In genomic region chr10:79380125-79380917, GRCh38 we compare ENCODE assay signal across 11 cellular contexts. TPM values are rescaled to one million over a fixed set of nuclear protein-coding genes. Genes with fewer than 3 reads are reported as not detected.
DNase-seq lines count a peak whose midpoint lies in the region; ATAC-seq and TF ChIP-seq lines count a peak whose summit lies in the region.
"Had no signal": no experiment of that assay in that cellular context is flagged by ENCODE, and none has a peak within 500 bp of the region (broad histone marks: within the 10 kb centered on the region; RNA-seq: fewer than 3 reads in every experiment).

No MANE protein-coding gene starts in this region.

- intact Hi-C loops in psoas muscle (cut with DNase I), result no loop called here

- H3K36me3 Mint-ChIP-seq in effector memory CD8-positive, alpha-beta T cell (ENCODE audit: insufficient read depth), result no peaks in the 10 kb centered on the region
- H3K36me3 Mint-ChIP-seq: naive B cell had no signal

- no peak overlapping the region for H3K4me3 Mint-ChIP-seq in effector memory CD8-positive, alpha-beta T cell
- H3K4me3 Mint-ChIP-seq: naive B cell, T-helper 17 cell had no signal

- DNase-seq in DMS153 treated with DMSO at 0.1 percent for 48 hours (lab: John Stamatoyannopoulos, UW; ENCODE audit: unreplicated experiment) (peak; percentile 4), SJSA1 (ENCODE audit: low read depth in 1 of 2, low spot score in 2 of 2) (peak in 1 of 2 experiments; percentile 52), glomerular visceral epithelial cell (ENCODE audit: extremely low spot score) (peak; percentile 35), psoas muscle (peak; percentile 57 to 79), NCI-H345 treated with DMSO at 0.1 percent for 48 hours (lab: John Stamatoyannopoulos, UW; ENCODE audit: unreplicated experiment) (no peak)
- DNase-seq in effector memory CD8-positive, alpha-beta T cell, result no peak
- DNase-seq: naive B cell; stimulated activated naive CD4-positive, alpha-beta T cell; T-helper 17 cell had no signal

- no peak overlapping the region for H3K4me3 ChIP-seq in SJSA1
- no peak overlapping the region for H3K4me3 ChIP-seq in psoas muscle

- 0 out of 2 replicates have a peak, but pooled peaks cover 4% of the 10 kb centered on the region for H3K36me3 ChIP-seq in SJSA1
- peaks cover 0 to 16% of the 10 kb centered on the region in 2 donors for H3K36me3 ChIP-seq in psoas muscle (ENCODE audit: insufficient read depth in 1 of 2, low read depth in 1 of 2)

- no peaks in the 10 kb centered on the region for H3K9me3 ChIP-seq in SJSA1 (replicated peaks)
- no peaks in the 10 kb centered on the region for H3K9me3 ChIP-seq in psoas muscle

- H3K27ac ChIP-seq in SJSA1 (peak overlapping the region; percentile 64), psoas muscle (peak overlapping the region; percentile 75)

- no peak overlapping the region for H3K27ac Mint-ChIP-seq in effector memory CD8-positive, alpha-beta T cell
- H3K27ac Mint-ChIP-seq: T-helper 17 cell had no signal

- no peak for TF ChIP-seq CTCF in psoas muscle (IDR thresholded peaks at IDR 0.05)

- H3K4me1 Mint-ChIP-seq in effector memory CD8-positive, alpha-beta T cell (ENCODE audit: low read depth in 2 of 2), result no peaks in the 10 kb centered on the region
- H3K4me1 Mint-ChIP-seq: naive B cell, T-helper 17 cell had no signal

- ATAC-seq in psoas muscle (peak; percentile 38 to 74 (median 64)), GM19455 (IDR thresholded peaks at IDR 0.05; ENCODE audit: unreplicated experiment) (no peak), HG03521 (IDR thresholded peaks at IDR 0.05; ENCODE audit: unreplicated experiment) (no peak)
- ATAC-seq in effector memory CD8-positive, alpha-beta T cell (replicated peaks), result no peak
- ATAC-seq: T-helper 17 cell had no signal

- WGBS in psoas muscle, 3 donors, result 44 to 62% (median 48%) methylated on average over 14 of the region's 14 CpGs

- no peaks in the 10 kb centered on the region for H3K27me3 Mint-ChIP-seq in effector memory CD8-positive, alpha-beta T cell
- H3K27me3 Mint-ChIP-seq: naive B cell had no signal

- H3K9me3 Mint-ChIP-seq in effector memory CD8-positive, alpha-beta T cell, result no peaks in the 10 kb centered on the region

- H3K4me1 ChIP-seq in SJSA1 (replicated peaks) (peaks cover 41% of the 10 kb centered on the region), psoas muscle (peaks cover 34% of the 10 kb centered on the region)

- H3K27me3 ChIP-seq in SJSA1 (replicated peaks), result no peaks in the 10 kb centered on the region
- no peaks in the 10 kb centered on the region for H3K27me3 ChIP-seq in psoas muscle (ENCODE audit: insufficient read depth in 3 of 3, low read length in 2 of 3)

RNA-seq across cellular contexts. Expression of gene PPIF, which starts 33.1 kb away (rescaled TPM):
- 31.7 and 42.1 TPM in 2 replicates for total RNA-seq in SJSA1 (2014; rRNA removed; shearing (Covaris generic))
- 100 to 1,000 TPM in 2 of 4 donors, 10 to 100 TPM in 2; 44.6 to 181 (median 89.4) TPM for total RNA-seq in psoas muscle
- 100 to 1,000 TPM in 1 of 3 donors, 10 to 100 TPM in 2; 85.4 to 297 (median 85.9) TPM for polyA plus RNA-seq in psoas muscle

Comparison
In these comparisons a context has a peak if more than half of its experiments do, and no peak if none do; other contexts are left out.
1. DNase-seq: peak in DMS153 treated with DMSO at 0.1 percent for 48 hours (single experiment), glomerular visceral epithelial cell (single experiment) and psoas muscle (2 of 2); none in NCI-H345 treated with DMSO at 0.1 percent for 48 hours (single experiment) and effector memory CD8-positive, alpha-beta T cell (0 of 3).
2. ATAC-seq: peak in psoas muscle (4 of 4); none in GM19455 (single experiment), HG03521 (single experiment) and effector memory CD8-positive, alpha-beta T cell (single experiment).